24 cellular contexts compared by ENCODE assay signal in the genomic region with DNA sequence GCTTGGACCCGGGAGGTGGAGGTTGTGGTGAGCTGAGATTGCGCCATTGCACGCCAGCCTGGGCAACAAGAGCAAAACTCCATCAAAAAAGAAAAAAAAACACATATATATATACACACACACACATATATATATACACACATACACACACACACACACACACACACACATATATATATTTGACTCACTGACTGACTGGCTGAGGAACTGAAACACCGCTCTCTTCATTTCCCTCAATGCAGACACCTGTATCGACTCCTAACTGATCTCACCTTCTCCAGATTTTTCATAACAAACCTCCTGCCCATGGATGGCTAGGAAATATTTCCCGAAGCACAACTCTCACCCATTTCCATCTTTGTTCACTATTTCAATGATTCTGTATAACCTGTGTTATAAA.
"Had no signal": no experiment of that assay in that cellular context is flagged by ENCODE, and none has a peak within 500 bp of the region (broad histone marks: within the 10 kb centered on the region; RNA-seq: fewer than 3 reads in every experiment).

No MANE protein-coding gene starts in this region.

- H3K4me3 ChIP-seq: coronary artery, esophagus muscularis mucosa, hepatocyte, left lung, mucosa of descending colon, prostate gland, skin epidermis, suprapubic skin had no signal

- H3K4me3 Mint-ChIP-seq: activated naive CD8-positive, alpha-beta T cell treated with anti-CD3 and anti-CD28 coated beads for 36 hours; brain; natural killer cell treated with Interleukin-12 subunit alpha and Interleukin-12 subunit beta and Interleukin-15 and Interleukin-18, amount 100 ng/mL, for 72 hours; stimulated activated naive CD8-positive, alpha-beta T cell treated with anti-CD3 and anti-CD28 coated beads, Interleukin-15, Interleukin-2, amounts not matched to agents 100 ng/mL and 50 ng/mL, for 24 hours; T-helper 2 cell treated with Interferon-gamma antibody and Interleukin-4, amounts not matched to agents 5 μg/mL and 100 μg/mL, for 36 hours had no signal

- DNase-seq: activated CD4-positive, alpha-beta T cell treated with anti-CD3 and anti-CD28 coated beads, Interleukin-2, amount 50 U/mL, for 1 hour; activated CD4-positive, CD25-positive, alpha-beta regulatory T cell; activated CD8-positive, alpha-beta memory T cell treated with anti-CD3 and anti-CD28 coated beads for 24 hours; activated gamma-delta T cell treated with Interleukin-2 at 50 U/mL for 16 hours; activated naive CD8-positive, alpha-beta T cell treated with anti-CD3 and anti-CD28 coated beads for 36 hours; central memory CD4-positive, alpha-beta T cell; left lung; mucosa of descending colon; occipital lobe; right cardiac atrium; stimulated activated CD4-positive, alpha-beta T cell treated with anti-CD3 and anti-CD28 coated beads, Interleukin-15, amount 100 ng/mL, for 24 hours; stimulated activated CD4-positive, alpha-beta T cell treated with anti-CD3 and anti-CD28 coated beads, Interleukin-4, amount 100 ng/mL, for 24 hours; trophoblast cell had no signal

- H3K36me3 ChIP-seq: esophagus muscularis mucosa, left lung, prostate gland, suprapubic skin had no signal

- H3K27ac Mint-ChIP-seq: activated naive CD8-positive, alpha-beta T cell treated with anti-CD3 and anti-CD28 coated beads for 36 hours; brain; natural killer cell treated with Interleukin-12 subunit alpha and Interleukin-12 subunit beta and Interleukin-15 and Interleukin-18, amount 100 ng/mL, for 72 hours; stimulated activated naive CD8-positive, alpha-beta T cell treated with anti-CD3 and anti-CD28 coated beads, Interleukin-15, Interleukin-2, amounts not matched to agents 100 ng/mL and 50 ng/mL, for 24 hours; T-helper 2 cell treated with Interferon-gamma antibody and Interleukin-4, amounts not matched to agents 5 μg/mL and 100 μg/mL, for 36 hours had no signal

- ATAC-seq: left lung; mucosa of descending colon; natural killer cell treated with Interleukin-12 subunit alpha and Interleukin-12 subunit beta and Interleukin-15 and Interleukin-18, amount 100 ng/mL, for 72 hours; right cardiac atrium had no signal

- H3K79me2 ChIP-seq: hepatocyte had no signal

- H3K27me3 ChIP-seq: esophagus muscularis mucosa, hepatocyte, left lung, suprapubic skin had no signal

- H3K36me3 Mint-ChIP-seq: activated naive CD8-positive, alpha-beta T cell treated with anti-CD3 and anti-CD28 coated beads for 36 hours; brain; natural killer cell treated with Interleukin-12 subunit alpha and Interleukin-12 subunit beta and Interleukin-15 and Interleukin-18, amount 100 ng/mL, for 72 hours had no signal

- H3K4me1 Mint-ChIP-seq: activated naive CD8-positive, alpha-beta T cell treated with anti-CD3 and anti-CD28 coated beads for 36 hours; brain had no signal

- H3K27ac ChIP-seq: coronary artery, esophagus muscularis mucosa, hepatocyte, left lung, prostate gland, skin epidermis, suprapubic skin had no signal

- H3K27me3 Mint-ChIP-seq: activated naive CD8-positive, alpha-beta T cell treated with anti-CD3 and anti-CD28 coated beads for 36 hours; natural killer cell treated with Interleukin-12 subunit alpha and Interleukin-12 subunit beta and Interleukin-15 and Interleukin-18, amount 100 ng/mL, for 72 hours; stimulated activated naive CD8-positive, alpha-beta T cell treated with anti-CD3 and anti-CD28 coated beads, Interleukin-15, Interleukin-2, amounts not matched to agents 100 ng/mL and 50 ng/mL, for 24 hours had no signal

- H3K4me2 ChIP-seq: hepatocyte had no signal

- H3K9me3 Mint-ChIP-seq: activated naive CD8-positive, alpha-beta T cell treated with anti-CD3 and anti-CD28 coated beads for 36 hours; brain had no signal

- FAIRE-seq: keratinocyte had no signal

- H2AFZ ChIP-seq: hepatocyte had no signal

- H3K9me3 ChIP-seq: esophagus muscularis mucosa, left lung, mucosa of descending colon, prostate gland, suprapubic skin had no signal

- H3K4me1 ChIP-seq: esophagus muscularis mucosa, left lung, prostate gland had no signal
